ENCODE assay signal across 11 cellular contexts in genomic region chr2:20242727-20243377, GRCh38. TPM values are rescaled to one million over a fixed set of nuclear protein-coding genes. Genes with fewer than 3 reads are reported as not detected.
DNase-seq lines count a peak whose midpoint lies in the region; ATAC-seq and TF ChIP-seq lines count a peak whose summit lies in the region.
"Had no signal": no experiment of that assay in that cellular context is flagged by ENCODE, and none has a peak within 500 bp of the region (broad histone marks: within the 10 kb centered on the region; RNA-seq: fewer than 3 reads in every experiment).

No MANE protein-coding gene starts in this region.

- peak; percentile 17; the same call in 1 of the 3 replicates for TF ChIP-seq CTCF in GM12872 (IDR thresholded peaks at IDR 0.05; ENCODE audit: insufficient read depth, low read depth, low read length)
- no peak for TF ChIP-seq CTCF in SK-N-SH (IDR thresholded peaks at IDR 0.05)
- TF ChIP-seq CTCF in left lung (IDR thresholded peaks at IDR 0.05): no peak
- no peak for TF ChIP-seq CTCF in esophagus squamous epithelium (IDR thresholded peaks at IDR 0.05)

- DNase-seq in COR-L47 (lab: John Stamatoyannopoulos, UW) (peak; percentile 16), SK-N-SH (peak; percentile 52), left lung (no peak), SIG-M5 treated with dmso at 0.1 percent for 504 hours (lab: John Stamatoyannopoulos, UW; ENCODE audit: unreplicated experiment) (no peak), esophagus squamous epithelium (lab: John Stamatoyannopoulos, UW) (no peak)
- DNase-seq: activated CD4-positive, alpha-beta T cell treated with anti-CD3 and anti-CD28 coated beads, Interleukin-2, amount 50 U/mL, for 4 hours; NCI-H1092 had no signal

- no peak for TF ChIP-seq RAD21 in SK-N-SH (IDR thresholded peaks at IDR 0.05; ENCODE audit: low read length)

- H3K4me1 ChIP-seq in SK-N-SH (ENCODE audit: control insufficient read depth in 1 of 2, insufficient read depth in 2 of 2, low read depth in 1 of 2, low read length in 1 of 2) (no peaks in the 10 kb centered on the region), left lung (no peaks in the 10 kb centered on the region), esophagus squamous epithelium (peaks cover 0 to 14% (median 0%) of the 10 kb centered on the region in 3 donors)
- H3K4me1 ChIP-seq: SJSA1 had no signal

- no peaks in the 10 kb centered on the region for H3K9me2 ChIP-seq in SK-N-SH

- no peaks in the 10 kb centered on the region for H4K20me1 ChIP-seq in SK-N-SH (ENCODE audit: insufficient read depth)

- H3K36me3 ChIP-seq in SK-N-SH (replicated peaks in 1 of 2; ENCODE audit: control insufficient read depth in 1 of 2, insufficient read depth in 2 of 2, low read length in 1 of 2): peaks cover 8 to 11% of the 10 kb centered on the region in 2 experiments
- H3K36me3 ChIP-seq in left lung: peaks cover 0 to 15% of the 10 kb centered on the region in 2 donors
- H3K36me3 ChIP-seq in esophagus squamous epithelium: peaks cover 0 to 17% (median 0%) of the 10 kb centered on the region in 3 donors

- H3K4me2 ChIP-seq in SK-N-SH: no peak overlapping the region

- TF ChIP-seq EP300 in SK-N-SH (IDR thresholded peaks at IDR 0.05; ENCODE audit: borderline replicate concordance in 1 of 2, low read depth in 1 of 2, low read length in 1 of 2): no peak

- H3K9ac ChIP-seq in SK-N-SH: no peak overlapping the region

- ATAC-seq in left lung (peak; percentile 13), HG03135 (IDR thresholded peaks at IDR 0.05; ENCODE audit: unreplicated experiment) (no peak), HG03097 (IDR thresholded peaks at IDR 0.05; ENCODE audit: low FRiP score, unreplicated experiment) (no peak)

- no peaks in the 10 kb centered on the region for H3K79me2 ChIP-seq in SK-N-SH (ENCODE audit: insufficient read depth)

- CTCF ChIA-PET in SK-N-SH (lab: Yijun Ruan, JAX): interaction anchor here (1.0 to 2.1 kb wide), 7 partner anchors 11 to 102 kb away, joined by 3 to 10 read pairs (median 4); partner anchors contain the start of gene SDC1

- intact Hi-C loops in left lung (cut with DNase I): no loop called here
- intact Hi-C loops in esophagus squamous epithelium (cut with DNase I): no loop called here

- H3K4me3 ChIP-seq in SK-N-SH (ENCODE audit: low read depth in 2 of 2, low read length in 1 of 2): no peak overlapping the region
- H3K4me3 ChIP-seq in left lung: no peak overlapping the region
- H3K4me3 ChIP-seq in esophagus squamous epithelium: no peak overlapping the region
- H3K4me3 ChIP-seq: SJSA1 had no signal

- POLR2A ChIA-PET in SK-N-SH (lab: Yijun Ruan, JAX): no interaction called here

- 85% methylated on average over 9 of the region's 9 CpGs for whole genome bisulfite sequencing in SK-N-SH (ENCODE audit: low lambda C conversion rate)
- WGBS in esophagus squamous epithelium, 2 donors: 47 to 63% methylated on average over 8 of the region's 9 CpGs

- H3K27ac ChIP-seq in SK-N-SH (ENCODE audit: low read depth in 2 of 2, low read length in 1 of 2) (no peak overlapping the region), left lung (no peak overlapping the region), esophagus squamous epithelium (no peak overlapping the region)
- H3K27ac ChIP-seq: SJSA1 had no signal

- no peak overlapping the region for H2AFZ ChIP-seq in SK-N-SH (ENCODE audit: low read depth)

- no peak for TF ChIP-seq POLR2A in esophagus squamous epithelium (IDR thresholded peaks at IDR 0.05)

- H3F3A ChIP-seq in SK-N-SH (replicated peaks; ENCODE audit: insufficient read depth): peaks cover 13% of the 10 kb centered on the region

- H3K27me3 ChIP-seq in SK-N-SH (ENCODE audit: insufficient read depth) (no peaks in the 10 kb centered on the region), left lung (peaks cover 0 to 9% of the 10 kb centered on the region in 2 donors), esophagus squamous epithelium (no peaks in the 10 kb centered on the region)
- H3K27me3 ChIP-seq: SJSA1 had no signal

- no peaks in the 10 kb centered on the region for H3K9me3 ChIP-seq in SK-N-SH
- H3K9me3 ChIP-seq in left lung: no peaks in the 10 kb centered on the region
- no peaks in the 10 kb centered on the region for H3K9me3 ChIP-seq in esophagus squamous epithelium

TF ChIP-seq in SK-N-SH, 30 proteins besides CTCF, POLR2A, EP300 and RAD21:
- TF ChIP-seq REST (IDR thresholded peaks at IDR 0.05; ENCODE audit: low read depth, low read length) (no peak), ELF1 (IDR thresholded peaks at IDR 0.05) (no peak), FOXJ3 (CRISPR knock-in tag; IDR thresholded peaks at IDR 0.05) (0 out of 2 replicates have a peak, but pooled peaks have one; percentile 21), ZBTB33 (IDR thresholded peaks at IDR 0.05; ENCODE audit: borderline replicate concordance, low read depth) (no peak)
TF ChIP-seq in SK-N-SH: peak in this region for 1.

RNA-seq across cellular contexts. Expression of gene SDC1, which starts 17.9 kb away (rescaled TPM):
- polyA plus RNA-seq in SK-N-SH (2012; rRNA removed): 105 and 122 TPM in 2 replicates
- polyA plus RNA-seq in SK-N-SH (2012; cell fraction: cytosol; rRNA removed): 63.4 and 86.1 TPM in 2 replicates
- 58.4 and 62.2 TPM in 2 replicates for polyA plus RNA-seq in SK-N-SH (2012; cell fraction: nucleus; rRNA removed)
- total RNA-seq in left lung (100 to 1,000 TPM; 127 to 278 TPM), esophagus squamous epithelium (100 to 1,000 TPM; 355 to 757 (median 496) TPM)

Comparison
In these comparisons a context has a peak if more than half of its experiments do, and no peak if none do; other contexts are left out.
1. DNase-seq: peak in COR-L47 (single experiment) and SK-N-SH (single experiment); none in left lung (0 of 2), SIG-M5 treated with dmso at 0.1 percent for 504 hours (single experiment) and esophagus squamous epithelium (single experiment).